ENCODE assay signal across 24 cellular contexts in the genomic region with DNA sequence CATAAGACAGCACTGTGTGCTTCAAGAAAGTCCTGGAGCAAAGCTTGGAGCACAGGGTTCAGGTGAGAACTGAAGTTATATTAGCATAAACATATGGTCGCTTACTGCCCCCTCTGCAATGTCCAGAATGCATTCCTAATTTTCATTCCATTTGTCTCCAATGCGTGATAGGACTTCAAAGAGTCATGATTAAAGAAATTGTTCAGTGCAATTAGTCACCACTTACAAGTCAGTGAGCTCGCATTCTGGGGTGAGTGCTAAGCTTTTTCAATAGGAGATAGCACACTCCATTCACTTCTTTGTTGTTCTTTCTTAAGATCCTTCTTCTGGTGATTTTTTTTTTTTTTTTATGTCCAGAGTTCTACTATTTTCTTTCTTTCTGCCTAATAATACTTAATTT.
A peak's percentile ranks its signal among the peaks of the same experiment; 100 is the strongest.
DNase-seq lines count a peak whose midpoint lies in the region; ATAC-seq and TF ChIP-seq lines count a peak whose summit lies in the region.
"Had no signal": no experiment of that assay in that cellular context is flagged by ENCODE, and none has a peak within 500 bp of the region (broad histone marks: within the 10 kb centered on the region; RNA-seq: fewer than 3 reads in every experiment).

No MANE protein-coding gene starts in this region.

- no peaks in the 10 kb centered on the region for H4K20me1 ChIP-seq in IMR-90 (ENCODE audit: insufficient read depth, low read length)

- no peak overlapping the region; the same call in 1 of the 2 replicates for H3K4me2 ChIP-seq in IMR-90 (ENCODE audit: low read depth, low read length)

- H3K27me3 Mint-ChIP-seq in activated CD8-positive, alpha-beta memory T cell treated with anti-CD3 and anti-CD28 coated beads, Interleukin-2, amount 10 ng/mL, durations not matched to agents 7 days and 5 days, result no peaks in the 10 kb centered on the region
- no peaks in the 10 kb centered on the region for H3K27me3 Mint-ChIP-seq in endothelial cell (ENCODE audit: unreplicated experiment)
- H3K27me3 Mint-ChIP-seq: activated T-cell treated with anti-CD3 and anti-CD28 coated beads, Interleukin-2, amount 50 U/mL, for 24 hours; CD4-positive, CD25-positive, alpha-beta regulatory T cell; natural killer cell treated with Interleukin-12 subunit alpha and Interleukin-12 subunit beta and Interleukin-15 and Interleukin-18, amount 100 ng/mL, for 72 hours had no signal

- dilution Hi-C loops in IMR-90 (cut with HindIII; ENCODE audit: low sequenced_read_pairs, unreplicated experiment), result no loop called here

- H2AK9ac ChIP-seq in IMR-90 (replicated peaks; ENCODE audit: low read depth, low read length, poor library complexity), result no peak overlapping the region

- H2BK15ac ChIP-seq in IMR-90 (ENCODE audit: low read depth, low read length), result no peak overlapping the region

- TF ChIP-seq RAD21 in IMR-90 (IDR thresholded peaks at IDR 0.05; ENCODE audit: low read length), result no peak

- H3K4ac ChIP-seq in IMR-90 (ENCODE audit: low read depth, low read length), result no peak overlapping the region

- no peaks in the 10 kb centered on the region for H3K36me3 Mint-ChIP-seq in activated CD8-positive, alpha-beta memory T cell treated with anti-CD3 and anti-CD28 coated beads, Interleukin-2, amount 10 ng/mL, durations not matched to agents 7 days and 5 days
- no peaks in the 10 kb centered on the region for H3K36me3 Mint-ChIP-seq in endothelial cell (ENCODE audit: low read depth, unreplicated experiment)
- H3K36me3 Mint-ChIP-seq: CD4-positive, CD25-positive, alpha-beta regulatory T cell; natural killer cell treated with Interleukin-12 subunit alpha and Interleukin-12 subunit beta and Interleukin-15 and Interleukin-18, amount 100 ng/mL, for 72 hours had no signal

- no peak overlapping the region for H3K9ac ChIP-seq in IMR-90 (ENCODE audit: low read depth, low read length)

- H3K27me3 ChIP-seq in IMR-90 (ENCODE audit: control insufficient read depth, insufficient read depth, low read length) (no peaks in the 10 kb centered on the region), RWPE2 (ENCODE audit: insufficient read depth, poor library complexity, severe bottlenecking) (no peaks in the 10 kb centered on the region)
- H3K27me3 ChIP-seq: ovary, Peyer's patch, stomach, tibial artery had no signal

- H3K4me3 Mint-ChIP-seq in activated CD8-positive, alpha-beta memory T cell treated with anti-CD3 and anti-CD28 coated beads, Interleukin-2, amount 10 ng/mL, durations not matched to agents 7 days and 5 days, result no peak overlapping the region
- no peak overlapping the region for H3K4me3 Mint-ChIP-seq in endothelial cell (ENCODE audit: unreplicated experiment)
- H3K4me3 Mint-ChIP-seq: activated T-cell treated with anti-CD3 and anti-CD28 coated beads, Interleukin-2, amount 50 U/mL, for 24 hours; CD4-positive, CD25-positive, alpha-beta regulatory T cell; natural killer cell treated with Interleukin-12 subunit alpha and Interleukin-12 subunit beta and Interleukin-15 and Interleukin-18, amount 100 ng/mL, for 72 hours had no signal

- H4K5ac ChIP-seq in IMR-90 (ENCODE audit: low read depth, low read length), result no peak overlapping the region

- no peaks in the 10 kb centered on the region for H3K4me1 Mint-ChIP-seq in activated CD8-positive, alpha-beta memory T cell treated with anti-CD3 and anti-CD28 coated beads, Interleukin-2, amount 10 ng/mL, durations not matched to agents 7 days and 5 days
- no peaks in the 10 kb centered on the region for H3K4me1 Mint-ChIP-seq in endothelial cell (ENCODE audit: unreplicated experiment)
- H3K4me1 Mint-ChIP-seq: CD4-positive, CD25-positive, alpha-beta regulatory T cell had no signal

- peak; percentile 32; the same call in 1 of the 2 replicates for ATAC-seq in IMR-90 (ENCODE audit: low read depth)
- ATAC-seq in RWPE2 (ENCODE audit: low read depth), result peak; percentile 33; the same call in 2 of the 3 replicates
- ATAC-seq in activated CD8-positive, alpha-beta memory T cell treated with anti-CD3 and anti-CD28 coated beads, Interleukin-2, amount 10 ng/mL, durations not matched to agents 7 days and 5 days, result no peak
- ATAC-seq: left ventricle myocardium superior; natural killer cell treated with Interleukin-12 subunit alpha and Interleukin-12 subunit beta and Interleukin-15 and Interleukin-18, amount 100 ng/mL, for 72 hours; right cardiac atrium had no signal

- H3K4me1 ChIP-seq in IMR-90 (ENCODE audit: control insufficient read depth, insufficient read depth, low read length), result no peaks in the 10 kb centered on the region
- no peaks in the 10 kb centered on the region for H3K4me1 ChIP-seq in RWPE2 (ENCODE audit: insufficient read depth, poor library complexity, severe bottlenecking)
- H3K4me1 ChIP-seq: Peyer's patch, stomach, tibial artery had no signal

- no peak overlapping the region for H4K8ac ChIP-seq in IMR-90 (ENCODE audit: low read depth in 2 of 2, low read length in 2 of 2)

- no peaks in the 10 kb centered on the region for H3K79me1 ChIP-seq in IMR-90 (ENCODE audit: low read depth in 1 of 2, low read length in 2 of 2)

- no peak overlapping the region for H2BK20ac ChIP-seq in IMR-90 (ENCODE audit: low read depth, low read length)

- no peak overlapping the region for H3K18ac ChIP-seq in IMR-90 (ENCODE audit: low read depth, low read length)

- H3K4me3 ChIP-seq in IMR-90 (ENCODE audit: insufficient read depth, low read depth, low read length), result no peak overlapping the region
- H3K4me3 ChIP-seq in RWPE2 (ENCODE audit: severe bottlenecking), result no peak overlapping the region
- no peak overlapping the region for H3K4me3 ChIP-seq in epithelial cell of esophagus (ENCODE audit: low read length)
- H3K4me3 ChIP-seq: ovary, Peyer's patch, stomach, tibial artery had no signal

- no peaks in the 10 kb centered on the region for H3K36me3 ChIP-seq in IMR-90 (ENCODE audit: control insufficient read depth, insufficient read depth, low read length)
- no peaks in the 10 kb centered on the region for H3K36me3 ChIP-seq in RWPE2 (ENCODE audit: low read depth)
- H3K36me3 ChIP-seq: ovary, Peyer's patch, stomach, tibial artery had no signal

- TF ChIP-seq CTCF in IMR-90 (conservative IDR thresholded peaks at IDR 0.05; ENCODE audit: low read depth, low read length) (no peak), RWPE2 (IDR thresholded peaks at IDR 0.05; ENCODE audit: poor library complexity, severe bottlenecking) (no peak), epithelial cell of esophagus (IDR thresholded peaks at IDR 0.05; ENCODE audit: insufficient read depth, low read depth, low read length, missing control alignments) (no peak), endothelial cell (IDR thresholded peaks at IDR 0.05; ENCODE audit: unreplicated experiment) (no peak)

- intact Hi-C loops in IMR-90 (cut with micrococcal nuclease), result no loop called here

- H4K91ac ChIP-seq in IMR-90 (ENCODE audit: insufficient read depth, low read depth, low read length), result no peak overlapping the region

- H2AFZ ChIP-seq in IMR-90 (replicated peaks; ENCODE audit: low read length, poor library complexity), result no peak overlapping the region

- no peak overlapping the region for H3K56ac ChIP-seq in IMR-90 (ENCODE audit: extremely low read depth, insufficient read depth, low read length)

- POLR2A ChIA-PET in IMR-90 (lab: Charles Lee; ENCODE audit: unreplicated experiment), result interaction anchor here (0.6 kb wide), 1 partner anchor 25 kb away, joined by 4 read pairs; no protein-coding TSS in a partner anchor

- CTCF ChIA-PET in IMR-90 (lab: Yijun Ruan, JAX), result interaction anchor here (0.6 to 1.2 kb wide), 2 partner anchors 27 to 48 kb away, joined by 3 to 4 read pairs; no protein-coding TSS in a partner anchor
- CTCF ChIA-PET in activated CD8-positive, alpha-beta memory T cell treated with anti-CD3 and anti-CD28 coated beads, Interleukin-2, amount 10 ng/mL, durations not matched to agents 7 days and 5 days (lab: Charles Lee), result no interaction called here

- WGBS in IMR-90 (ENCODE audit: extremely low coverage in 2 of 2, insufficient read length in 1 of 2), 2 experiments, result no CpG with 5 or more reads among the region's 3 CpGs

- no peak overlapping the region for H3K27ac Mint-ChIP-seq in activated CD8-positive, alpha-beta memory T cell treated with anti-CD3 and anti-CD28 coated beads, Interleukin-2, amount 10 ng/mL, durations not matched to agents 7 days and 5 days
- no peak overlapping the region for H3K27ac Mint-ChIP-seq in endothelial cell (ENCODE audit: unreplicated experiment)
- H3K27ac Mint-ChIP-seq: activated T-cell treated with anti-CD3 and anti-CD28 coated beads, Interleukin-2, amount 50 U/mL, for 24 hours; CD4-positive, CD25-positive, alpha-beta regulatory T cell; natural killer cell treated with Interleukin-12 subunit alpha and Interleukin-12 subunit beta and Interleukin-15 and Interleukin-18, amount 100 ng/mL, for 72 hours had no signal

- no peaks in the 10 kb centered on the region for H3K9me3 Mint-ChIP-seq in activated CD8-positive, alpha-beta memory T cell treated with anti-CD3 and anti-CD28 coated beads, Interleukin-2, amount 10 ng/mL, durations not matched to agents 7 days and 5 days (ENCODE audit: low read depth)
- H3K9me3 Mint-ChIP-seq in endothelial cell (ENCODE audit: unreplicated experiment), result no peaks in the 10 kb centered on the region
- H3K9me3 Mint-ChIP-seq: activated T-cell treated with anti-CD3 and anti-CD28 coated beads, Interleukin-2, amount 50 U/mL, for 24 hours had no signal

- H3K14ac ChIP-seq in IMR-90 (replicated peaks; ENCODE audit: low read depth, low read length), result no peak overlapping the region

- DNase-seq in IMR-90 (peak; percentile 38), RWPE2 (ENCODE audit: low spot score) (no peak), epithelial cell of esophagus (ENCODE audit: low read depth) (peak; percentile 51), renal cortical epithelial cell (ENCODE audit: low read depth) (peak; percentile 46), kidney glomerular epithelial cell (lab: John Stamatoyannopoulos, UW) (no peak), endothelial cell (ENCODE audit: low spot score) (no peak)
- no peak for DNase-seq in activated CD8-positive, alpha-beta memory T cell treated with anti-CD3 and anti-CD28 coated beads, Interleukin-2, amount 10 ng/mL, durations not matched to agents 7 days and 5 days
- DNase-seq: activated CD4-positive, alpha-beta T cell treated with anti-CD3 and anti-CD28 coated beads for 4 hours; activated CD8-positive, alpha-beta memory T cell treated with anti-CD3 and anti-CD28 coated beads for 24 hours; activated naive CD4-positive, alpha-beta T cell; activated T-cell treated with anti-CD3 and anti-CD28 coated beads, Interleukin-2, amount 50 U/mL, for 24 hours; caudate nucleus; CD4-positive, CD25-positive, alpha-beta regulatory T cell; KG1; left ventricle myocardium superior; MV-4-11; NCI-H524 treated with DMSO at 0.1 percent for 48 hours; ovary; Peyer's patch; right cardiac atrium; stomach; T-helper 2 cell; tibial artery had no signal

- H3K27ac ChIP-seq in IMR-90 (ENCODE audit: insufficient read depth, low read length) (no peak overlapping the region), RWPE2 (ENCODE audit: poor library complexity, severe bottlenecking) (no peak overlapping the region)
- H3K27ac ChIP-seq: ovary, Peyer's patch, stomach, tibial artery had no signal

- no peak overlapping the region for H2BK5ac ChIP-seq in IMR-90 (ENCODE audit: low read depth, low read length, poor library complexity, severe bottlenecking)

- no peak overlapping the region for H2BK120ac ChIP-seq in IMR-90 (ENCODE audit: low read depth, low read length)

- H3K9me3 ChIP-seq in IMR-90 (ENCODE audit: control insufficient read depth, insufficient read depth, low read length) (no peaks in the 10 kb centered on the region), RWPE2 (ENCODE audit: severe bottlenecking) (no peaks in the 10 kb centered on the region)
- H3K9me3 ChIP-seq: ovary, Peyer's patch, stomach, tibial artery had no signal

- no peak for TF ChIP-seq POLR2A in IMR-90 (IDR thresholded peaks at IDR 0.05; ENCODE audit: low read depth, low read length)

- in situ Hi-C loops in IMR-90 (cut with MboI; ENCODE audit: low sequenced_read_pairs), result no loop called here

- H3K23ac ChIP-seq in IMR-90 (ENCODE audit: low read depth, low read length), result no peak overlapping the region

- H2AK5ac ChIP-seq in IMR-90 (ENCODE audit: low read depth, low read length), result no peak overlapping the region

- BruUV-seq in IMR-90 (replicated peaks; lab: Mats Ljungman, UMichigan), result no TSS peak

- H3K9me1 ChIP-seq in IMR-90 (ENCODE audit: insufficient read depth, low read length), result no peaks in the 10 kb centered on the region; the same call in 1 of the 2 replicates

Comparison
In these comparisons a context has a peak if more than half of its experiments do, and no peak if none do; other contexts are left out.
1. DNase-seq: peak in IMR-90 (single experiment), epithelial cell of esophagus (single experiment) and renal cortical epithelial cell (single experiment); none in RWPE2 (single experiment), activated CD8-positive, alpha-beta memory T cell treated with anti-CD3 and anti-CD28 coated beads, Interleukin-2, amount 10 ng/mL, durations not matched to agents 7 days and 5 days (single experiment), kidney glomerular epithelial cell (single experiment) and endothelial cell (single experiment).